ENCODE assay signal across 9 cellular contexts in the genomic region with DNA sequence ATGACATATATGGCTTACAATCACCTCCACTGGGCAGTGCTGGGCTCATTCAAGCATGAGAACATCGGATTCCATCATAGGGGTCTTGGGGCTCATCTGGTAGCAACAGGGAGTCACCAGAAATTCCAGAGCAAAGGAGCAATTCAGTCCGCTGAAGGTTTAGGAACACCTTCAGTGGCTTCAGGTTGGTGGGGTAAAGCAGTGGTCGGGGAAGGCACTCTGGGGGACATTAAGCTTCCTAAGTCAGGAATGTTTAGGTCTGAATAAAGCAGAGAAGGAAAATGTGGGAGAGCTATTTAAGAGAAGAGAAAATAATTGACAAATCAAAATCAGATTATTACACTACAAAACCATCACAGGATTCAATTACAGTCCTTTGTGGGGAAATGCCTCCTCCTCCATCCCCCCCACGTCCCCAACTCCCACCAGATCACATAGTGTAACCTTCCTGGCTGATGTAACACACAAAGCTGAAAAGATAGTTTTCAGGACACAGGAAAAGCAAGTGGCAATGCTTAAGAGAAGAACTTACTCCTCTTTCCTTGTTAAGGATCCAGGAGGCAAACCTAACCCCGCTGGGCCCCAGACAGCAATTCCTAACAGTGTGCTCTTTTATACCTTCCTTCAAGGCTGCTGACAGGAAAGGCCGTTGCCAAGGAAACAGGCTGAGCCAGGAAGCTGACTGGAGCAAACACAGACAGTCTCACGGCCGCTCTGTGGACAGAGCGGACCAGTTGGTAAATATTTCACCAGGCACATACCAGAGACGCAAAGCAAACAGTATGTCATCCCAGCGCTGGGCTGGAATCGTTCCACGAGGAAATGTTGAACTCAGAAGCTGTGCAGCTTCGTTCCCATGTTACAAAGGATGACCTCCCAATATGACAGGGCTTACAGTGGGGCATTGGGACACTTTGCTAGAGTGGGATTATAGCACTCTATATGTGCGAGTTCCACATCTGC. TPM values are rescaled to one million over a fixed set of nuclear protein-coding genes. Genes with fewer than 3 reads are reported as not detected.
A peak's percentile ranks its signal among the peaks of the same experiment; 100 is the strongest.
DNase-seq lines count a peak whose midpoint lies in the region; ATAC-seq and TF ChIP-seq lines count a peak whose summit lies in the region.
"Had no signal": no experiment of that assay in that cellular context is flagged by ENCODE, and none has a peak within 500 bp of the region (broad histone marks: within the 10 kb centered on the region; RNA-seq: fewer than 3 reads in every experiment).

No MANE protein-coding gene starts in this region.

- CTCF ChIA-PET in activated naive CD4-positive, alpha-beta T cell treated with anti-CD3 and anti-CD28 coated beads, Interleukin-2, amount 10 ng/mL, durations not matched to agents 7 days and 5 days (lab: Charles Lee): interaction anchor here (0.6 to 1.7 kb wide), 3 partner anchors 53 to 355 kb away, joined by 3 to 4 read pairs (median 4); no protein-coding TSS in a partner anchor

- H3K79me2 ChIP-seq in ACC112 (ENCODE audit: control insufficient read depth, insufficient read depth, low read length, unreplicated experiment): no peaks in the 10 kb centered on the region

- TF ChIP-seq CTCF in right lobe of liver (IDR thresholded peaks at IDR 0.05) (no peak), transverse colon (IDR thresholded peaks at IDR 0.05) (peak in 1 of 5 experiments; percentile 13)

- no peak overlapping the region for H3K9ac ChIP-seq in duodenal mucosa (ENCODE audit: low read depth in 1 of 2, low read length in 2 of 2)

- no peak overlapping the region for H3K4me3 Mint-ChIP-seq in activated naive CD4-positive, alpha-beta T cell treated with anti-CD3 and anti-CD28 coated beads, Interleukin-2, amount 10 ng/mL, durations not matched to agents 7 days and 5 days
- H3K4me3 Mint-ChIP-seq: dendritic cell treated with granulocyte-macrophage colony-stimulating factor and Interleukin-4, amounts not matched to agents 40 ng/mL and 50 ng/mL, for 4 days had no signal

- H3K4me3 ChIP-seq in ACC112 (ENCODE audit: low read depth, low read length) (peak overlapping the region; percentile 35), duodenal mucosa (ENCODE audit: low read depth in 1 of 2, low read length in 2 of 2) (no peak overlapping the region), right lobe of liver (no peak overlapping the region), transverse colon (no peak overlapping the region)

- peak; percentile 98 for DNase-seq in HCEC 1CT
- peak; percentile 90 for DNase-seq in NCI-H774 (lab: John Stamatoyannopoulos, UW)
- DNase-seq in right lobe of liver: peak; percentile 90 to 95 (median 93)
- peak; percentile 88 for DNase-seq in transverse colon
- DNase-seq in activated naive CD4-positive, alpha-beta T cell treated with anti-CD3 and anti-CD28 coated beads, Interleukin-2, amount 10 ng/mL, durations not matched to agents 7 days and 5 days: no peak

- intact Hi-C loops in right lobe of liver (cut with DNase I): loop anchor here in 1 of 2 donors (5.0 kb wide), 1 partner anchor 163 kb away; no protein-coding TSS in a partner anchor
- intact Hi-C loops in transverse colon (cut with DNase I; ENCODE audit: low total_unique reads): loop anchor here (10.0 kb wide), 1 partner anchor 51 kb away; no protein-coding TSS in a partner anchor

- H3K27ac ChIP-seq in ACC112 (ENCODE audit: low read depth, low read length) (peak overlapping the region; percentile 97), duodenal mucosa (ENCODE audit: low read depth, low read length) (peak overlapping the region; percentile 53), right lobe of liver (peak overlapping the region; percentile 43 to 67 (median 48)), transverse colon (peak overlapping the region; percentile 71 to 84 (median 74))

- no peak for TF ChIP-seq EP300 in transverse colon (IDR thresholded peaks at IDR 0.05; ENCODE audit: low read depth)

- no peaks in the 10 kb centered on the region for H3K27me3 Mint-ChIP-seq in activated naive CD4-positive, alpha-beta T cell treated with anti-CD3 and anti-CD28 coated beads, Interleukin-2, amount 10 ng/mL, durations not matched to agents 7 days and 5 days

- 21% methylated on average over 14 of the region's 15 CpGs for WGBS in right lobe of liver (ENCODE audit: insufficient coverage, low coverage, low lambda C conversion rate, missing lambda C conversion rate)
- 20 to 27% methylated on average over 8 to 15 of the region's 15 CpGs for WGBS in transverse colon (ENCODE audit: low coverage in 1 of 2), 2 donors

- no peaks in the 10 kb centered on the region for H3K36me3 Mint-ChIP-seq in activated naive CD4-positive, alpha-beta T cell treated with anti-CD3 and anti-CD28 coated beads, Interleukin-2, amount 10 ng/mL, durations not matched to agents 7 days and 5 days

- TF ChIP-seq POLR2A in right lobe of liver (IDR thresholded peaks at IDR 0.05) (peak; percentile 73), transverse colon (IDR thresholded peaks at IDR 0.05) (peak; percentile 24)

- H3K36me3 ChIP-seq in ACC112 (ENCODE audit: insufficient read depth, low read length): no peaks in the 10 kb centered on the region
- no peaks in the 10 kb centered on the region for H3K36me3 ChIP-seq in duodenal mucosa (ENCODE audit: control insufficient read depth in 1 of 2, insufficient read depth in 2 of 2, low read length in 2 of 2)
- no peaks in the 10 kb centered on the region for H3K36me3 ChIP-seq in right lobe of liver
- H3K36me3 ChIP-seq in transverse colon: no peaks in the 10 kb centered on the region

- in situ Hi-C loops in transverse colon (cut with MboI; ENCODE audit: low pct_ligation_motif_present in 1 of 4, low pct_unique_long_range_greater_than_20kb in 1 of 4, low sequenced_read_pairs in 3 of 4): loop anchor here in 1 of 4 donors (25.0 kb wide), 1 partner anchor 168 kb away; no protein-coding TSS in a partner anchor

- no peak overlapping the region for H3K27ac Mint-ChIP-seq in activated naive CD4-positive, alpha-beta T cell treated with anti-CD3 and anti-CD28 coated beads, Interleukin-2, amount 10 ng/mL, durations not matched to agents 7 days and 5 days
- H3K27ac Mint-ChIP-seq: dendritic cell treated with granulocyte-macrophage colony-stimulating factor and Interleukin-4, amounts not matched to agents 40 ng/mL and 50 ng/mL, for 4 days had no signal

- peaks cover 40% of the 10 kb centered on the region for H3K4me1 ChIP-seq in ACC112 (ENCODE audit: control insufficient read depth, insufficient read depth, low read length, unreplicated experiment)
- H3K4me1 ChIP-seq in duodenal mucosa (ENCODE audit: control insufficient read depth in 1 of 2, insufficient read depth in 2 of 2, low read length in 2 of 2): peaks cover 10 to 16% of the 10 kb centered on the region in 2 donors
- H3K4me1 ChIP-seq in right lobe of liver: peaks cover 0 to 19% (median 8%) of the 10 kb centered on the region in 4 donors
- H3K4me1 ChIP-seq in transverse colon: peaks cover 0 to 34% (median 21%) of the 10 kb centered on the region in 4 donors

- peak; percentile 97 to 100 (median 99) for ATAC-seq in right lobe of liver
- no peak for ATAC-seq in GM19455 (IDR thresholded peaks at IDR 0.05; ENCODE audit: unreplicated experiment)

- no peaks in the 10 kb centered on the region for H3K9me3 Mint-ChIP-seq in activated naive CD4-positive, alpha-beta T cell treated with anti-CD3 and anti-CD28 coated beads, Interleukin-2, amount 10 ng/mL, durations not matched to agents 7 days and 5 days
- H3K9me3 Mint-ChIP-seq: dendritic cell treated with granulocyte-macrophage colony-stimulating factor and Interleukin-4, amounts not matched to agents 40 ng/mL and 50 ng/mL, for 4 days had no signal

- H3K27me3 ChIP-seq in ACC112 (ENCODE audit: insufficient read depth, low read length) (no peaks in the 10 kb centered on the region), duodenal mucosa (ENCODE audit: control insufficient read depth in 1 of 2, insufficient read depth in 2 of 2, low read length in 2 of 2) (no peaks in the 10 kb centered on the region), right lobe of liver (no peaks in the 10 kb centered on the region), transverse colon (no peaks in the 10 kb centered on the region)

- H2AFZ ChIP-seq in ACC112 (ENCODE audit: low read length, unreplicated experiment): no peak overlapping the region

- H3K9me3 ChIP-seq in duodenal mucosa (ENCODE audit: control insufficient read depth in 1 of 2, low read length in 2 of 2) (no peaks in the 10 kb centered on the region), right lobe of liver (peaks cover 0 to 3% (median 0%) of the 10 kb centered on the region in 4 donors), transverse colon (no peaks in the 10 kb centered on the region)

- no peaks in the 10 kb centered on the region for H3K4me1 Mint-ChIP-seq in activated naive CD4-positive, alpha-beta T cell treated with anti-CD3 and anti-CD28 coated beads, Interleukin-2, amount 10 ng/mL, durations not matched to agents 7 days and 5 days

RNA-seq across cellular contexts. Expression of gene LMCD1, which starts 57.5 kb away (rescaled TPM):
- total RNA-seq in right lobe of liver: 10 to 100 TPM in 3 of 6 experiments, 1 to 10 TPM in 3; 3.0 to 24.0 (median 8.4) TPM
- 10 to 100 TPM in 2 of 4 donors, 1 to 10 TPM in 2; 6.7 to 26.6 (median 9.6) TPM for total RNA-seq in transverse colon
